Comparison of ENCODE assay signal across 10 cellular contexts in the genomic region with DNA sequence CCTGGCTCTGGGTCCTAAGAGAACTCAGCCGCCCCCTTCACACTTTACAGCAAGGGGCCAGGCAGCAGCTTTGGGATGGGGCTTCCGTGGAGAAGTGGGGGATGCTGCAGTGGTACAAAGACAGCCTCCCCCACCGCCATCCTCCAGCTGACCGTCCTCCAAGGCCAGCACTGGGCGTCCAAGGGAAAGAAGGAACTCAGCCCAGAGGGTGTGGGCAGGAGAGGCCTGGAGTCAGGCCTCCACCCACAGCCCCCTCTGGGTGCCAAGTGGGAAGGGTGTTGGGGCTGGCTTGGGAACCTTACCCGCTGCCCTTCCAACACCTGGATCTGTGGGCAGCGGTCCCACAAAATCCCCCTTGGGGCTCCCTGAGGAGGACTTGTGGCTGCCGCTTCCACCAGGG. TPM values are rescaled to one million over a fixed set of nuclear protein-coding genes. Genes with fewer than 3 reads are reported as not detected.
A peak's percentile ranks its signal among the peaks of the same experiment; 100 is the strongest.
DNase-seq lines count a peak whose midpoint lies in the region; ATAC-seq and TF ChIP-seq lines count a peak whose summit lies in the region.
"Had no signal": no experiment of that assay in that cellular context is flagged by ENCODE, and none has a peak within 500 bp of the region (broad histone marks: within the 10 kb centered on the region; RNA-seq: fewer than 3 reads in every experiment).

No MANE protein-coding gene starts in this region.

- H3K27ac ChIP-seq in heart left ventricle: peak overlapping the region; percentile 58 to 96 (median 82)
- peak overlapping the region; percentile 50 to 77 for H3K27ac ChIP-seq in mucosa of rectum (ENCODE audit: low read depth in 2 of 2, low read length in 2 of 2)
- peak overlapping the region; percentile 64 to 96 (median 91) for H3K27ac ChIP-seq in upper lobe of left lung
- no peak overlapping the region for H3K27ac ChIP-seq in osteoblast (ENCODE audit: low read depth, low read length)

- ATAC-seq in heart left ventricle (peak in 1 of 4 donors; percentile 33), upper lobe of left lung (ENCODE audit: low FRiP score in 2 of 2) (no peak), HG02678 (IDR thresholded peaks at IDR 0.05; ENCODE audit: unreplicated experiment) (no peak)

- H4K20me1 ChIP-seq in osteoblast (ENCODE audit: insufficient read depth, low read length): no peaks in the 10 kb centered on the region

- no peak for TF ChIP-seq EP300 in upper lobe of left lung (IDR thresholded peaks at IDR 0.05)

- peaks cover 26% of the 10 kb centered on the region for H3K4me1 Mint-ChIP-seq in activated T-helper 1 cell treated with anti-CD3 and anti-CD28 coated beads, Interleukin-12 subunit alpha, Interleukin-12 subunit beta, Interleukin-2, Interleukin-4 antibody, amounts not matched to agents 30 ng/mL and 10 ng/mL and 1 ng/mL, durations not matched to agents 14 hours and 24 hours and 36 hours (ENCODE audit: low read depth)

- peaks cover 4% of the 10 kb centered on the region for H3K36me3 Mint-ChIP-seq in activated T-helper 1 cell treated with anti-CD3 and anti-CD28 coated beads, Interleukin-12 subunit alpha, Interleukin-12 subunit beta, Interleukin-2, Interleukin-4 antibody, amounts not matched to agents 30 ng/mL and 10 ng/mL and 1 ng/mL, durations not matched to agents 14 hours and 24 hours and 36 hours (ENCODE audit: low read depth)

- no peak for TF ChIP-seq POLR2A in heart left ventricle (IDR thresholded peaks at IDR 0.05)
- no peak for TF ChIP-seq POLR2A in upper lobe of left lung (IDR thresholded peaks at IDR 0.05)

- intact Hi-C loops in heart left ventricle (cut with DNase I): loop anchor here in 1 of 10 donors (2.0 kb wide), 1 partner anchor 13 kb away; a partner anchor contains a TSS
- intact Hi-C loops in cardiac septum (cut with DNase I): no loop called here
- intact Hi-C loops in activated T-helper 1 cell treated with anti-CD3 and anti-CD28 coated beads, Interleukin-12 subunit alpha, Interleukin-12 subunit beta, Interleukin-2, Interleukin-4 antibody, amounts not matched to agents 30 ng/mL and 10 ng/mL and 1 ng/mL, durations not matched to agents 14 hours and 24 hours and 36 hours (cut with micrococcal nuclease): loop anchor here (2.0 to 5.0 kb wide), 2 partner anchors 13 to 427 kb away; a partner anchor contains a TSS

- peak overlapping the region; percentile 82 for H3K27ac Mint-ChIP-seq in activated T-helper 1 cell treated with anti-CD3 and anti-CD28 coated beads, Interleukin-12 subunit alpha, Interleukin-12 subunit beta, Interleukin-2, Interleukin-4 antibody, amounts not matched to agents 30 ng/mL and 10 ng/mL and 1 ng/mL, durations not matched to agents 14 hours and 24 hours and 36 hours

- peak overlapping the region in 1 of 2 donors; percentile 14 for H3K9ac ChIP-seq in mucosa of rectum (ENCODE audit: low read depth in 1 of 2, low read length in 2 of 2)

- TF ChIP-seq CTCF in heart left ventricle (IDR thresholded peaks at IDR 0.05) (no peak), upper lobe of left lung (IDR thresholded peaks at IDR 0.05) (no peak), osteoblast (IDR thresholded peaks at IDR 0.05; ENCODE audit: extremely low read depth, low read depth, low read length) (no peak)

- no peaks in the 10 kb centered on the region for H3K9me3 ChIP-seq in heart left ventricle
- H3K9me3 ChIP-seq in mucosa of rectum (ENCODE audit: control insufficient read depth in 2 of 2, low read length in 2 of 2): no peaks in the 10 kb centered on the region
- no peaks in the 10 kb centered on the region for H3K9me3 ChIP-seq in upper lobe of left lung
- no peaks in the 10 kb centered on the region for H3K9me3 ChIP-seq in osteoblast (ENCODE audit: low read depth, low read length)

- 27 to 73% (median 68%) methylated on average over 6 to 8 of the region's 8 CpGs for WGBS in heart left ventricle, 4 donors
- 61 to 80% methylated on average over 2 to 8 of the region's 8 CpGs for WGBS in upper lobe of left lung, 2 donors

- peaks cover 7% of the 10 kb centered on the region for H3K27me3 Mint-ChIP-seq in activated T-helper 1 cell treated with anti-CD3 and anti-CD28 coated beads, Interleukin-12 subunit alpha, Interleukin-12 subunit beta, Interleukin-2, Interleukin-4 antibody, amounts not matched to agents 30 ng/mL and 10 ng/mL and 1 ng/mL, durations not matched to agents 14 hours and 24 hours and 36 hours (ENCODE audit: insufficient read depth)

- peak overlapping the region; percentile 89 for H3K4me3 Mint-ChIP-seq in activated T-helper 1 cell treated with anti-CD3 and anti-CD28 coated beads, Interleukin-12 subunit alpha, Interleukin-12 subunit beta, Interleukin-2, Interleukin-4 antibody, amounts not matched to agents 30 ng/mL and 10 ng/mL and 1 ng/mL, durations not matched to agents 14 hours and 24 hours and 36 hours

- H3K4me3 ChIP-seq in heart left ventricle: peak overlapping the region in 11 of 12 donors; percentile 8 to 79 (median 46)
- H3K4me3 ChIP-seq in mucosa of rectum (ENCODE audit: low read length in 2 of 2): peak overlapping the region in 1 of 2 donors; percentile 13
- peak overlapping the region in 3 of 4 donors; percentile 77 to 90 (median 79) for H3K4me3 ChIP-seq in upper lobe of left lung
- no peak overlapping the region for H3K4me3 ChIP-seq in osteoblast (ENCODE audit: insufficient read depth, low read length)

- H3K4me2 ChIP-seq in osteoblast (ENCODE audit: insufficient read depth, low read length): no peak overlapping the region

- no peak overlapping the region for H2AFZ ChIP-seq in osteoblast (ENCODE audit: low read length)

- no peaks in the 10 kb centered on the region for H3K79me2 ChIP-seq in osteoblast (ENCODE audit: insufficient read depth, low read length)

- peaks cover 0 to 55% (median 14%) of the 10 kb centered on the region in 12 donors for H3K4me1 ChIP-seq in heart left ventricle
- H3K4me1 ChIP-seq in mucosa of rectum (ENCODE audit: control insufficient read depth in 2 of 2, insufficient read depth in 2 of 2, low read length in 2 of 2): peaks cover 7% of the 10 kb centered on the region in 2 donors
- peaks cover 20 to 46% (median 35%) of the 10 kb centered on the region in 4 donors for H3K4me1 ChIP-seq in upper lobe of left lung
- H3K4me1 ChIP-seq in osteoblast (ENCODE audit: insufficient read depth, low read length): peaks cover 3% of the 10 kb centered on the region

- peak in 1 of 5 donors; percentile 71 for DNase-seq in heart left ventricle
- no peak for DNase-seq in cardiac septum (ENCODE audit: low spot score)
- DNase-seq in activated T-helper 1 cell treated with anti-CD3 and anti-CD28 coated beads, Interleukin-12 subunit alpha, Interleukin-12 subunit beta, Interleukin-2, Interleukin-4 antibody, amounts not matched to agents 30 ng/mL and 10 ng/mL and 1 ng/mL, durations not matched to agents 14 hours and 24 hours and 36 hours (ENCODE audit: low spot score): no peak
- no peak for DNase-seq in upper lobe of left lung
- no peak for DNase-seq in NCI-H446 (lab: John Stamatoyannopoulos, UW)
- no peak for DNase-seq in osteoblast (ENCODE audit: insufficient read length, low spot score, missing footprints)
- DNase-seq: NCI-H526; stimulated activated CD4-positive, alpha-beta T cell treated with anti-CD3 and anti-CD28 coated beads, Interleukin-1b, Interleukin-23, amount 100 ng/mL, for 48 hours had no signal

- H3K9me3 Mint-ChIP-seq in activated T-helper 1 cell treated with anti-CD3 and anti-CD28 coated beads, Interleukin-12 subunit alpha, Interleukin-12 subunit beta, Interleukin-2, Interleukin-4 antibody, amounts not matched to agents 30 ng/mL and 10 ng/mL and 1 ng/mL, durations not matched to agents 14 hours and 24 hours and 36 hours: no peaks in the 10 kb centered on the region

- no peaks in the 10 kb centered on the region for H3K27me3 ChIP-seq in heart left ventricle
- peaks cover 0 to 3% of the 10 kb centered on the region in 2 donors for H3K27me3 ChIP-seq in mucosa of rectum (ENCODE audit: control insufficient read depth in 2 of 2, insufficient read depth in 2 of 2, low read length in 2 of 2)
- H3K27me3 ChIP-seq in upper lobe of left lung: no peaks in the 10 kb centered on the region
- peaks cover 4% of the 10 kb centered on the region for H3K27me3 ChIP-seq in osteoblast (ENCODE audit: insufficient read depth, low read length)

- H3K36me3 ChIP-seq in heart left ventricle (no peaks in the 10 kb centered on the region), mucosa of rectum (ENCODE audit: control insufficient read depth in 2 of 2, insufficient read depth in 2 of 2, low read length in 2 of 2) (no peaks in the 10 kb centered on the region), upper lobe of left lung (no peaks in the 10 kb centered on the region), osteoblast (ENCODE audit: insufficient read depth, low read length) (no peaks in the 10 kb centered on the region)

RNA-seq across cellular contexts. Expression of a gene that starts 13.1 kb away (rescaled TPM):
- 10 to 100 TPM in 2 of 9 donors, 1 to 10 TPM in 7; 2.9 to 15.6 (median 4.7) TPM for total RNA-seq in heart left ventricle
- 1 to 10 TPM; 5.2 to 6.7 TPM for polyA plus RNA-seq in heart left ventricle
- 8.8 TPM for total RNA-seq in cardiac septum
- 5.3 and 5.5 TPM in 2 replicates for total RNA-seq in activated T-helper 1 cell treated with anti-CD3 and anti-CD28 coated beads, Interleukin-12 subunit alpha, Interleukin-12 subunit beta, Interleukin-2, Interleukin-4 antibody, amounts not matched to agents 30 ng/mL and 10 ng/mL and 1 ng/mL, durations not matched to agents 14 hours and 24 hours and 36 hours
- 10 to 100 TPM in 3 of 6 donors, 1 to 10 TPM in 3; 2.1 to 16.5 (median 9.1) TPM for total RNA-seq in upper lobe of left lung
- 1.1 and 2.1 TPM in 2 replicates for total RNA-seq in osteoblast

RNA-seq across cellular contexts. Expression of a gene that starts 13.2 kb away (rescaled TPM):
- total RNA-seq in heart left ventricle (10 to 100 TPM in 1 of 9 donors, 1 to 10 TPM in 8; 4.3 to 10.0 (median 5.9) TPM), cardiac septum (6.8 TPM), upper lobe of left lung (10 to 100 TPM; 10.1 to 12.9 (median 12.4) TPM), osteoblast (7.4 and 9.4 TPM in 2 replicates)
- 1 to 10 TPM; 6.3 to 8.6 TPM for polyA plus RNA-seq in heart left ventricle
- 13.4 and 13.7 TPM in 2 replicates for total RNA-seq in activated T-helper 1 cell treated with anti-CD3 and anti-CD28 coated beads, Interleukin-12 subunit alpha, Interleukin-12 subunit beta, Interleukin-2, Interleukin-4 antibody, amounts not matched to agents 30 ng/mL and 10 ng/mL and 1 ng/mL, durations not matched to agents 14 hours and 24 hours and 36 hours

RNA-seq across cellular contexts. Expression of a gene that starts 18.0 kb away (rescaled TPM):
- total RNA-seq in heart left ventricle (10 to 100 TPM in 5 of 9 donors, 1 to 10 TPM in 4; 3.0 to 17.8 (median 10.1) TPM), cardiac septum (10.5 TPM), upper lobe of left lung (10 to 100 TPM in 5 of 6 donors, 1 to 10 TPM in 1; 8.6 to 73.3 (median 32.5) TPM), osteoblast (10.9 and 11.8 TPM in 2 replicates)
- polyA plus RNA-seq in heart left ventricle: 1 to 10 TPM; 5.9 to 7.1 TPM
- 54.4 and 55.5 TPM in 2 replicates for total RNA-seq in activated T-helper 1 cell treated with anti-CD3 and anti-CD28 coated beads, Interleukin-12 subunit alpha, Interleukin-12 subunit beta, Interleukin-2, Interleukin-4 antibody, amounts not matched to agents 30 ng/mL and 10 ng/mL and 1 ng/mL, durations not matched to agents 14 hours and 24 hours and 36 hours

RNA-seq across cellular contexts. Expression of a gene that starts 56.4 kb away (rescaled TPM):
- 1 to 10 TPM in 4 of 9 donors, under 1 TPM in 4, not detected in 1; 0.42 to 5.7 (median 0.92) TPM for total RNA-seq in heart left ventricle
- polyA plus RNA-seq in heart left ventricle: 1 to 10 TPM; 2.9 to 6.4 TPM
- total RNA-seq in cardiac septum: not detected
- total RNA-seq in activated T-helper 1 cell treated with anti-CD3 and anti-CD28 coated beads, Interleukin-12 subunit alpha, Interleukin-12 subunit beta, Interleukin-2, Interleukin-4 antibody, amounts not matched to agents 30 ng/mL and 10 ng/mL and 1 ng/mL, durations not matched to agents 14 hours and 24 hours and 36 hours: not detected in 2 replicates
- total RNA-seq in upper lobe of left lung: 10 to 100 TPM; 13.8 to 34.8 (median 16.9) TPM
- total RNA-seq in osteoblast: 2.1 and 2.9 TPM in 2 replicates
